ENCODE assay signal across 8 cellular contexts in the genomic region with DNA sequence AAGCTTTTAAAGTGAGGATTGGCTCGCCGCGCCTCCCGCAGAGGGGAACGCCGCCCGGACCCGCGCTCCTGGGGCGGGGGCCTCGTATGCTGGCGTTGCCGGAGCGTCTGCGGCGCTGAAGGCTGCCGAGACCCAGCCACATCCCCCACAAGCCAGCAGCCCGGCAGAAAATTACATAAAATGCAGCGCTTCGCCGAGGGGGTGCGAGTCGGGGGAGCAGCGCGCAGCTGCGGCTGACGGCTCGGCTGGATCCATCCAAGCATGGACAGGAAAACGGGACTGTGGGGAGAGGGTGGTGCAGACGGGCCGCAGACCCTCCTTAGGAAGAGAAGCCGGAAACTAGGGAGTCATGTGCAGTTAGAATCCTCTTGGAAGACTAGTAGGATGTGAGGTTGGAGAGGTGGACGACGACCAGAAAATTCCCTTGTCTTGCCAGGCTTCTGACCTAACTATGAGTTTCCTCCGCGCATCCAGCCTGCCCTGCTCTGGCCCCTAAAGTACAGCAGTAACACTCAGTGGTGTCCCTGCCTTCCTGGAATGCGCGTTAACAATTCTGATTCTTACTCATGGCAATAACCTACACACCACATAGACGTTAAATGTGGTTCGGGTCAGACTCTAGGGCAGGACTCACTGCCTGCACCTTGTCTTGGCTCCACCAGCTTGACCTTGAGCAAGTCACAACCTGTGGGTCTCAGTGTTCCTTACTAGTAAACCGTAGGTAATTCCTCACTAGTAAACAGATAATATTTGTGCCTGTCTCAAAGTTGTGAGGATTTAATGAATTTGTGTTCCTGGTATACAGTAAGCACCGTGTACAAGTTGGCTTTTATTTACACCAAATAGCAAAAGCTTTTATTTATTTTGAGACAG. TPM values are rescaled to one million over a fixed set of nuclear protein-coding genes. Genes with fewer than 3 reads are reported as not detected.
A peak's percentile ranks its signal among the peaks of the same experiment; 100 is the strongest.
DNase-seq lines count a peak whose midpoint lies in the region; ATAC-seq, FAIRE-seq and TF ChIP-seq lines count a peak whose summit lies in the region.

No MANE protein-coding gene starts in this region.

- no peak for TF ChIP-seq CTCF in H1 (IDR thresholded peaks at IDR 0.05; ENCODE audit: control extremely low read depth in 1 of 3, insufficient read depth in 1 of 3, low read depth in 1 of 3, low read length in 3 of 3)

- TF ChIP-seq RAD21 in H1 (IDR thresholded peaks at IDR 0.05 in 1 of 2, conservative IDR thresholded peaks at IDR 0.05 in 1 of 2; ENCODE audit: low read depth in 2 of 2, low read length in 2 of 2): no peak

- CTCF ChIA-PET in H1 (lab: Charles Lee; ENCODE audit: partially characterized antibody): interaction anchor here (1.4 to 2.0 kb wide), 3 partner anchors 31 to 127 kb away, joined by 5 to 8 read pairs (median 6); no protein-coding TSS in a partner anchor

- peak; percentile 78 for DNase-seq in activated effector memory CD4-positive, alpha-beta T cell treated with anti-CD3 and anti-CD28 coated beads, Interleukin-2, amount 50 U/mL, for 16 hours
- DNase-seq in activated effector memory CD4-positive, alpha-beta T cell treated with Interleukin-2 at 50 U/mL for 16 hours: no peak
- DNase-seq in NCI-H748 (lab: John Stamatoyannopoulos, UW; ENCODE audit: unreplicated experiment) (peak; percentile 76), H1 (ENCODE audit: low read depth in 1 of 2, low spot score in 2 of 2) (no peak), mesendoderm (peak; percentile 79)
- DNase-seq in activated CD8-positive, alpha-beta memory T cell treated with anti-CD3 and anti-CD28 coated beads for 24 hours: peak; percentile 76
- DNase-seq in stimulated activated CD8-positive, alpha-beta memory T cell treated with anti-CD3 and anti-CD28 coated beads, Interleukin-2, amount 100 ng/mL, for 48 hours (ENCODE audit: low read depth in 2 of 2): peak; percentile 16 to 37

- peak overlapping the region; percentile 70; the same call in 1 of the 2 replicates for H2BK12ac ChIP-seq in H1 (ENCODE audit: low read depth, low read length)

- H3K4ac ChIP-seq in H1 (replicated peaks; ENCODE audit: insufficient read length, low read depth, low read length) (peak overlapping the region; percentile 80), mesendoderm (ENCODE audit: low read depth, low read length) (peak overlapping the region; percentile 96)

- no peak for TF ChIP-seq EP300 in H1 (IDR thresholded peaks at IDR 0.05; ENCODE audit: borderline replicate concordance in 1 of 2, low read depth in 2 of 2, low read length in 2 of 2)

- H2BK15ac ChIP-seq in H1 (ENCODE audit: low read length) (peak overlapping the region; percentile 99; the same call in 1 of the 2 replicates), mesendoderm (replicated peaks; ENCODE audit: low read depth) (no peak overlapping the region)

- H4K91ac ChIP-seq in H1 (replicated peaks; ENCODE audit: insufficient read length, low read length): peak overlapping the region; percentile 31

- H3K14ac ChIP-seq in H1 (ENCODE audit: insufficient read length): no peak overlapping the region

- H3K27ac ChIP-seq in H1 (ENCODE audit: low read depth, low read length) (peak overlapping the region; percentile 98), mesendoderm (ENCODE audit: low read depth, low read length) (peak overlapping the region; percentile 84)

- peaks cover 6% of the 10 kb centered on the region for H3K23me2 ChIP-seq in H1 (ENCODE audit: low read depth, low read length)

- H3K79me1 ChIP-seq in H1 (ENCODE audit: low read depth, low read length): peaks cover 2% of the 10 kb centered on the region; the same call in 1 of the 2 replicates
- peaks cover 6% of the 10 kb centered on the region for H3K79me1 ChIP-seq in mesendoderm (ENCODE audit: low read length)

- H3K4me1 ChIP-seq in H1 (replicated peaks in 1 of 4; ENCODE audit: control insufficient read depth in 3 of 4, insufficient read depth in 4 of 4, low read length in 3 of 4) (peaks cover 4 to 5% (median 4%) of the 10 kb centered on the region in 4 experiments; a peak in 5 of 7 replicates), mesendoderm (ENCODE audit: control insufficient read depth, low read depth, low read length) (peaks cover 4% of the 10 kb centered on the region)

- POLR2A ChIA-PET in H1 (lab: Charles Lee; ENCODE audit: partially characterized antibody): interaction anchor here (0.6 to 8.1 kb wide), 24 partner anchors 9 to 751 kb away, joined by 3 to 89 read pairs (median 5); a partner anchor contains a TSS

- peaks cover 0 to 2% of the 10 kb centered on the region in 2 experiments for H4K20me1 ChIP-seq in H1 (replicated peaks in 1 of 2; ENCODE audit: control insufficient read depth in 1 of 2, insufficient read depth in 2 of 2, low read length in 2 of 2)

- H3K23ac ChIP-seq in H1 (ENCODE audit: insufficient read length) (no peak overlapping the region), mesendoderm (ENCODE audit: low read length) (peak overlapping the region; percentile 59)

- FAIRE-seq in H1 (lab: Jason Lieb, UNC): no peak

- H3K4me3 ChIP-seq in H1 (ENCODE audit: extremely low read depth in 1 of 4, insufficient read depth in 2 of 4, low read depth in 3 of 4, low read length in 4 of 4) (peak overlapping the region; percentile 63 to 80 (median 69)), mesendoderm (ENCODE audit: low read length) (peak overlapping the region; percentile 46)

- H3K18ac ChIP-seq in H1 (ENCODE audit: extremely low read depth, low read length) (peak overlapping the region; percentile 91), mesendoderm (ENCODE audit: low read length) (peak overlapping the region; percentile 78)

- H3K9me3 ChIP-seq in H1 (ENCODE audit: insufficient read depth in 2 of 2, low read depth in 1 of 2, low read length in 1 of 2): no peaks in the 10 kb centered on the region

- H3K56ac ChIP-seq in H1 (replicated peaks; ENCODE audit: insufficient read length, low read depth, low read length): peak overlapping the region; percentile 92
- peak overlapping the region; percentile 95 for H3K56ac ChIP-seq in mesendoderm (ENCODE audit: low read length)

- peak overlapping the region; percentile 87 for H2BK5ac ChIP-seq in H1 (ENCODE audit: low read depth, low read length)
- H2BK5ac ChIP-seq in mesendoderm (ENCODE audit: low read length): peak overlapping the region; percentile 90

- H3K9ac ChIP-seq in H1 (replicated peaks in 1 of 4; ENCODE audit: extremely low read depth in 1 of 4, low read depth in 3 of 4, low read length in 3 of 4) (peak overlapping the region; percentile 83 to 94 (median 90)), mesendoderm (ENCODE audit: low read length) (peak overlapping the region; percentile 87)

- peak; percentile 14 for ATAC-seq in HG03135 (IDR thresholded peaks at IDR 0.05; ENCODE audit: unreplicated experiment)

- H3K79me2 ChIP-seq in H1 (ENCODE audit: control insufficient read depth in 1 of 2, insufficient read depth in 2 of 2, low read length in 2 of 2): peaks cover 5 to 28% of the 10 kb centered on the region in 2 experiments; a peak in 3 of 4 replicates
- H3K79me2 ChIP-seq in mesendoderm (ENCODE audit: control insufficient read depth, insufficient read depth, low read length): peaks cover 19% of the 10 kb centered on the region

- H4K5ac ChIP-seq in H1 (ENCODE audit: insufficient read length, low read depth, low read length): peak overlapping the region; percentile 27
- H4K5ac ChIP-seq in mesendoderm (ENCODE audit: low read length): no peak overlapping the region

- 8% methylated on average over 42 of the region's 42 CpGs; no CpG with 5 or more reads in 1 of the 2 experiments for WGBS in H1 (ENCODE audit: extremely low coverage in 1 of 2, insufficient coverage in 1 of 2, insufficient read length in 1 of 2, insufficient replicate concordance in 2 of 2, low coverage in 1 of 2, low lambda C conversion rate in 2 of 2, missing lambda C conversion rate in 1 of 2), 2 experiments
- no CpG with 5 or more reads among the region's 42 CpGs for WGBS in mesendoderm (ENCODE audit: extremely low coverage, insufficient coverage, low lambda C conversion rate)

- peak in 1 of 2 experiments; percentile 78; a peak in 1 of 3 replicates for TF ChIP-seq POLR2A in H1 (IDR thresholded peaks at IDR 0.05; ENCODE audit: control extremely low read depth in 1 of 2, low read depth in 2 of 2, low read length in 2 of 2)

- H3K4me2 ChIP-seq in H1 (ENCODE audit: insufficient read depth in 1 of 2, low read depth in 2 of 2, low read length in 2 of 2) (peak overlapping the region; percentile 75 to 82), mesendoderm (ENCODE audit: low read length) (peak overlapping the region; percentile 78)

- H2AFZ ChIP-seq in H1 (ENCODE audit: low read length): peak overlapping the region; percentile 17; the same call in 1 of the 2 replicates

- no peak overlapping the region for H2BK20ac ChIP-seq in H1 (ENCODE audit: low read length)

- H3K27me3 ChIP-seq in H1 (replicated peaks in 1 of 4; ENCODE audit: control insufficient read depth in 3 of 4, extremely low read depth in 1 of 4, insufficient read depth in 3 of 4, low read length in 3 of 4) (no peaks in the 10 kb centered on the region), mesendoderm (ENCODE audit: insufficient read depth, low read length, poor library complexity) (no peaks in the 10 kb centered on the region)

- H4K8ac ChIP-seq in H1 (ENCODE audit: extremely low read depth, insufficient read depth, low read length) (peak overlapping the region; percentile 99; the same call in 1 of the 2 replicates), mesendoderm (ENCODE audit: low read depth, low read length) (no peak overlapping the region)

- H3K36me3 ChIP-seq in H1 (ENCODE audit: control insufficient read depth in 2 of 4, insufficient read depth in 4 of 4, low read length in 3 of 4) (peaks cover 0 to 19% (median 5%) of the 10 kb centered on the region in 4 experiments; a peak in 3 of 8 replicates), mesendoderm (ENCODE audit: control insufficient read depth, insufficient read depth, low read length) (no peaks in the 10 kb centered on the region)

- no peak overlapping the region for H2BK120ac ChIP-seq in H1 (replicated peaks; ENCODE audit: low read depth, low read length)
- peak overlapping the region; percentile 3 for H2BK120ac ChIP-seq in mesendoderm (ENCODE audit: low read depth, low read length)

- H2AK5ac ChIP-seq in H1 (ENCODE audit: low read depth, low read length): 0 out of 2 replicates have a peak overlapping the region, but pooled peaks have one; percentile 3
- H2AK5ac ChIP-seq in mesendoderm (ENCODE audit: low read length): peak overlapping the region; percentile 89

RNA-seq across cellular contexts. Expression of a gene that starts 1.0 kb away (rescaled TPM):
- total RNA-seq in H1 (2021; fragmentation: NEBNext Ultra II Directional; extraction: Animal tissue kit (Norgen Biotek cat#: 25700)): 45.2 and 47.3 TPM in 2 replicates
- polyA plus RNA-seq in H1 (2011; rRNA removed): 7.0 and 9.3 TPM in 2 replicates
- 12.8 TPM for polyA plus RNA-seq in H1 (2011; cell fraction: cytosol; rRNA removed)
- 6.4 TPM for polyA plus RNA-seq in H1 (2011; cell fraction: nucleus; rRNA removed)
- 7.6 to 14.8 TPM (median 10.5 TPM) in 4 replicates for polyA plus RNA-seq in H1 (2012, experiment 1 of 2)
- 2.0 TPM for polyA plus RNA-seq in H1 (2012, experiment 2 of 2)
- polyA plus RNA-seq in H1 (2013, experiment 1 of 2): 11.6 TPM
- 10.6 TPM for polyA plus RNA-seq in H1 (2013, experiment 2 of 2)
- polyA minus RNA-seq in H1 (2011; rRNA and poly(A)+ RNA removed): 51.2 and 69.2 TPM in 2 replicates
- 29.4 TPM for polyA minus RNA-seq in H1 (2011; cell fraction: cytosol; rRNA and poly(A)+ RNA removed)
- 132 TPM for polyA minus RNA-seq in H1 (2011; cell fraction: nucleus; rRNA and poly(A)+ RNA removed)
- polyA plus RNA-seq in mesendoderm (2013, experiment 1 of 2): 8.4 TPM
- 8.6 TPM for polyA plus RNA-seq in mesendoderm (2013, experiment 2 of 2)

RNA-seq across cellular contexts. Expression of a gene that starts 34.5 kb away (rescaled TPM):
- total RNA-seq in H1 (2021; fragmentation: NEBNext Ultra II Directional; extraction: Animal tissue kit (Norgen Biotek cat#: 25700)): 505 and 530 TPM in 2 replicates
- polyA plus RNA-seq in H1 (2011; rRNA removed): 146 and 279 TPM in 2 replicates
- polyA plus RNA-seq in H1 (2011; cell fraction: cytosol; rRNA removed): 336 TPM
- 72.7 TPM for polyA plus RNA-seq in H1 (2011; cell fraction: nucleus; rRNA removed)
- 291 to 554 TPM (median 407 TPM) in 4 replicates for polyA plus RNA-seq in H1 (2012, experiment 1 of 2)
- 88.6 TPM for polyA plus RNA-seq in H1 (2012, experiment 2 of 2)
- 433 TPM for polyA plus RNA-seq in H1 (2013, experiment 1 of 2)
- 457 TPM for polyA plus RNA-seq in H1 (2013, experiment 2 of 2)
- 41.6 and 46.0 TPM in 2 replicates for polyA minus RNA-seq in H1 (2011; rRNA and poly(A)+ RNA removed)
- polyA minus RNA-seq in H1 (2011; cell fraction: cytosol; rRNA and poly(A)+ RNA removed): 111 TPM
- 83.1 TPM for polyA minus RNA-seq in H1 (2011; cell fraction: nucleus; rRNA and poly(A)+ RNA removed)
- polyA plus RNA-seq in mesendoderm (2013, experiment 1 of 2): 582 TPM
- polyA plus RNA-seq in mesendoderm (2013, experiment 2 of 2): 578 TPM

Comparison
In these comparisons a context has a peak if more than half of its experiments do, and no peak if none do; other contexts are left out.
1. DNase-seq: peak in activated effector memory CD4-positive, alpha-beta T cell treated with anti-CD3 and anti-CD28 coated beads, Interleukin-2, amount 50 U/mL, for 16 hours (single experiment), NCI-H748 (single experiment), activated CD8-positive, alpha-beta memory T cell treated with anti-CD3 and anti-CD28 coated beads for 24 hours (single experiment), mesendoderm (single experiment) and stimulated activated CD8-positive, alpha-beta memory T cell treated with anti-CD3 and anti-CD28 coated beads, Interleukin-2, amount 100 ng/mL, for 48 hours (2 of 2); none in activated effector memory CD4-positive, alpha-beta T cell treated with Interleukin-2 at 50 U/mL for 16 hours (single experiment) and H1 (0 of 2).